In genomic region chr16:84829168-84829965, GRCh38 we compare ENCODE assay signal across 12 cellular contexts. TPM values are rescaled to one million over a fixed set of nuclear protein-coding genes. Genes with fewer than 3 reads are reported as not detected.
A peak's percentile ranks its signal among the peaks of the same experiment; 100 is the strongest.
DNase-seq lines count a peak whose midpoint lies in the region; ATAC-seq, FAIRE-seq and TF ChIP-seq lines count a peak whose summit lies in the region.
"Had no signal": no experiment of that assay in that cellular context is flagged by ENCODE, and none has a peak within 500 bp of the region (broad histone marks: within the 10 kb centered on the region; RNA-seq: fewer than 3 reads in every experiment).

No MANE protein-coding gene starts in this region.

- H3K36me3 Mint-ChIP-seq in activated CD4-positive, alpha-beta memory T cell treated with anti-CD3 and anti-CD28 coated beads, Interleukin-2, amount 10 ng/mL, durations not matched to agents 7 days and 5 days (ENCODE audit: low read depth) = no peaks in the 10 kb centered on the region
- H3K36me3 Mint-ChIP-seq: activated naive CD4-positive, alpha-beta T cell treated with anti-CD3 and anti-CD28 coated beads, Interleukin-2, amount 50 U/mL, for 72 hours had no signal

- H3K27ac Mint-ChIP-seq in activated CD4-positive, alpha-beta memory T cell treated with anti-CD3 and anti-CD28 coated beads, Interleukin-2, amount 10 ng/mL, durations not matched to agents 7 days and 5 days = no peak overlapping the region

- peak; percentile 91 for TF ChIP-seq EP300 in suprapubic skin (IDR thresholded peaks at IDR 0.05)

- H3K4me3 Mint-ChIP-seq in activated CD4-positive, alpha-beta memory T cell treated with anti-CD3 and anti-CD28 coated beads, Interleukin-2, amount 10 ng/mL, durations not matched to agents 7 days and 5 days = no peak overlapping the region

- no peaks in the 10 kb centered on the region for H3K27me3 ChIP-seq in lower lobe of right lung (ENCODE audit: low read depth)
- H3K27me3 ChIP-seq in suprapubic skin = no peaks in the 10 kb centered on the region
- H3K27me3 ChIP-seq: right lobe of liver had no signal

- no peaks in the 10 kb centered on the region for H3K9me3 Mint-ChIP-seq in activated CD4-positive, alpha-beta memory T cell treated with anti-CD3 and anti-CD28 coated beads, Interleukin-2, amount 10 ng/mL, durations not matched to agents 7 days and 5 days
- H3K9me3 Mint-ChIP-seq: activated naive CD4-positive, alpha-beta T cell treated with anti-CD3 and anti-CD28 coated beads, Interleukin-2, amount 50 U/mL, for 72 hours had no signal

- 80% methylated on average over 13 of the region's 15 CpGs for WGBS in suprapubic skin

- DNase-seq in HTR-8/SVneo (ENCODE audit: insufficient read length, low spot score) = peak; percentile 81
- peak; percentile 84 for DNase-seq in coronary artery (ENCODE audit: low spot score)
- DNase-seq in lower lobe of right lung = no peak
- DNase-seq in suprapubic skin (ENCODE audit: low spot score in 2 of 2) = no peak
- no peak for DNase-seq in activated CD4-positive, alpha-beta memory T cell treated with anti-CD3 and anti-CD28 coated beads, Interleukin-2, amount 10 ng/mL, durations not matched to agents 7 days and 5 days
- DNase-seq in COR-L47 (lab: John Stamatoyannopoulos, UW) = no peak
- DNase-seq in HUDEP-2 (lab: John Stamatoyannopoulos, UW; ENCODE audit: unreplicated experiment in 76 of 76) = no peak
- DNase-seq: NCI-H446, right lobe of liver had no signal

- intact Hi-C loops in lower lobe of right lung (cut with DNase I) = no loop called here

- H3K27ac ChIP-seq in coronary artery = peak overlapping the region; percentile 33 to 78
- H3K27ac ChIP-seq in lower lobe of right lung = peak overlapping the region; percentile 50
- H3K27ac ChIP-seq in suprapubic skin = peak overlapping the region; percentile 61
- H3K27ac ChIP-seq: right lobe of liver, VCaP had no signal

- H3K4me1 ChIP-seq in lower lobe of right lung (peaks cover 33% of the 10 kb centered on the region), suprapubic skin (peaks cover 63% of the 10 kb centered on the region)

- TF ChIP-seq CTCF in coronary artery (IDR thresholded peaks at IDR 0.05) = no peak
- TF ChIP-seq CTCF in lower lobe of right lung (IDR thresholded peaks at IDR 0.05) = no peak
- no peak for TF ChIP-seq CTCF in suprapubic skin (IDR thresholded peaks at IDR 0.05)

- H3K4me3 ChIP-seq in coronary artery (peak overlapping the region; percentile 3), lower lobe of right lung (no peak overlapping the region), suprapubic skin (no peak overlapping the region)
- H3K4me3 ChIP-seq: right lobe of liver had no signal

- CTCF ChIA-PET in activated CD4-positive, alpha-beta memory T cell treated with anti-CD3 and anti-CD28 coated beads, Interleukin-2, amount 10 ng/mL, durations not matched to agents 7 days and 5 days (lab: Charles Lee) = interaction anchor here (1.0 kb wide), 1 partner anchor 75 kb away, joined by 3 read pairs; no protein-coding TSS in a partner anchor

- TF ChIP-seq POLR2A in suprapubic skin (IDR thresholded peaks at IDR 0.05) = no peak

- peaks cover 2% of the 10 kb centered on the region for H3K27me3 Mint-ChIP-seq in activated CD4-positive, alpha-beta memory T cell treated with anti-CD3 and anti-CD28 coated beads, Interleukin-2, amount 10 ng/mL, durations not matched to agents 7 days and 5 days

- ATAC-seq in lower lobe of right lung (peak in 1 of 2 donors; percentile 20), GM21717 (IDR thresholded peaks at IDR 0.05; ENCODE audit: unreplicated experiment) (no peak)
- ATAC-seq: activated naive CD4-positive, alpha-beta T cell treated with anti-CD3 and anti-CD28 coated beads, Interleukin-2, amount 50 U/mL, for 72 hours had no signal

- H3K4me1 Mint-ChIP-seq in activated CD4-positive, alpha-beta memory T cell treated with anti-CD3 and anti-CD28 coated beads, Interleukin-2, amount 10 ng/mL, durations not matched to agents 7 days and 5 days = no peaks in the 10 kb centered on the region

- POLR2A ChIA-PET in activated CD4-positive, alpha-beta memory T cell treated with anti-CD3 and anti-CD28 coated beads, Interleukin-2, amount 10 ng/mL, durations not matched to agents 7 days and 5 days (lab: Charles Lee) = no interaction called here

- no peaks in the 10 kb centered on the region for H3K9me3 ChIP-seq in lower lobe of right lung
- no peaks in the 10 kb centered on the region for H3K9me3 ChIP-seq in suprapubic skin
- H3K9me3 ChIP-seq: right lobe of liver had no signal

- peak; percentile 84 for FAIRE-seq in HTR-8/SVneo (lab: Jason Lieb, UNC)

- no peaks in the 10 kb centered on the region for H3K36me3 ChIP-seq in lower lobe of right lung
- H3K36me3 ChIP-seq in suprapubic skin = no peaks in the 10 kb centered on the region
- H3K36me3 ChIP-seq: right lobe of liver had no signal

RNA-seq across cellular contexts. Expression of gene CRISPLD2, which starts 9.6 kb away (rescaled TPM):
- 34.9 TPM for total RNA-seq in lower lobe of right lung
- 100 to 1,000 TPM in 1 of 4 donors, 10 to 100 TPM in 3; 54.9 to 109 (median 63.4) TPM for total RNA-seq in suprapubic skin
- total RNA-seq in activated CD4-positive, alpha-beta memory T cell treated with anti-CD3 and anti-CD28 coated beads, Interleukin-2, amount 10 ng/mL, durations not matched to agents 7 days and 5 days = under 1 TPM; 0.18 to 0.23 TPM

Comparison
In these comparisons a context has a peak if more than half of its experiments do, and no peak if none do; other contexts are left out.
1. DNase-seq: peak in HTR-8/SVneo (single experiment) and coronary artery (single experiment); none in lower lobe of right lung (single experiment), suprapubic skin (0 of 2), activated CD4-positive, alpha-beta memory T cell treated with anti-CD3 and anti-CD28 coated beads, Interleukin-2, amount 10 ng/mL, durations not matched to agents 7 days and 5 days (single experiment), COR-L47 (single experiment) and HUDEP-2 (0 of 76).
2. RNA of gene CRISPLD2, which starts 9.6 kb away (total RNA-seq): 54.9 to 109 TPM in suprapubic skin and 34.9 TPM in lower lobe of right lung (single experiment); 0.18 to 0.23 TPM in activated CD4-positive, alpha-beta memory T cell treated with anti-CD3 and anti-CD28 coated beads, Interleukin-2, amount 10 ng/mL, durations not matched to agents 7 days and 5 days; every median in the first group is over 10 times any median in the second.
3. Peak in every context shown above with its lines, with median percentiles within 50 percentile points of each other: H3K27ac ChIP-seq.